In genomic region chr16:66377327-66377723, GRCh38 we compare ENCODE assay signal across 16 cellular contexts. TPM values are rescaled to one million over a fixed set of nuclear protein-coding genes. Genes with fewer than 3 reads are reported as not detected.
"Had no signal": no experiment of that assay in that cellular context is flagged by ENCODE, and none has a peak within 500 bp of the region (broad histone marks: within the 10 kb centered on the region; RNA-seq: fewer than 3 reads in every experiment).

No MANE protein-coding gene starts in this region.

- H3K4me2 ChIP-seq: smooth muscle cell had no signal

- H3K27ac ChIP-seq: cardiac muscle cell, testis, VCaP had no signal

- H3K27me3 ChIP-seq: adrenal gland, cardiac muscle cell, dorsolateral prefrontal cortex, testis, uterus had no signal

- ATAC-seq: naive thymus-derived CD8-positive, alpha-beta T cell had no signal

- H3K4me1 Mint-ChIP-seq: activated naive CD4-positive, alpha-beta T cell treated with anti-CD3 and anti-CD28 coated beads, Interleukin-2, amount 50 U/mL, for 24 hours; endodermal cell; naive thymus-derived CD8-positive, alpha-beta T cell had no signal

- H3K9me3 ChIP-seq: adrenal gland, testis, uterus had no signal

- H3K4me3 Mint-ChIP-seq: activated naive CD4-positive, alpha-beta T cell treated with anti-CD3 and anti-CD28 coated beads, Interleukin-2, amount 50 U/mL, for 24 hours; endodermal cell; naive thymus-derived CD8-positive, alpha-beta T cell; stimulated activated naive CD8-positive, alpha-beta T cell treated with anti-CD3 and anti-CD28 coated beads, Interleukin-15, Interleukin-2, amounts not matched to agents 100 ng/mL and 50 ng/mL, for 24 hours had no signal

- H3K4me1 ChIP-seq: testis, uterus had no signal

- H3K36me3 Mint-ChIP-seq: naive thymus-derived CD8-positive, alpha-beta T cell had no signal

- H3K9me3 Mint-ChIP-seq: activated naive CD4-positive, alpha-beta T cell treated with anti-CD3 and anti-CD28 coated beads, Interleukin-2, amount 50 U/mL, for 24 hours; endodermal cell had no signal

- H3K4me3 ChIP-seq: adrenal gland, cardiac muscle cell, dorsolateral prefrontal cortex, smooth muscle cell, testis, uterus had no signal

- H3K27ac Mint-ChIP-seq: activated naive CD4-positive, alpha-beta T cell treated with anti-CD3 and anti-CD28 coated beads, Interleukin-2, amount 50 U/mL, for 24 hours; endodermal cell; stimulated activated naive CD8-positive, alpha-beta T cell treated with anti-CD3 and anti-CD28 coated beads, Interleukin-15, Interleukin-2, amounts not matched to agents 100 ng/mL and 50 ng/mL, for 24 hours had no signal

- DNase-seq: activated CD4-positive, alpha-beta T cell treated with anti-CD3 and anti-CD28 coated beads for 1 hour; activated CD4-positive, alpha-beta T cell treated with anti-CD3 and anti-CD28 coated beads, Interleukin-2, amount 50 U/mL, for 48 hours; adrenal gland; dorsolateral prefrontal cortex; endodermal cell; hypothalamus; mammary epithelial cell; naive thymus-derived CD8-positive, alpha-beta T cell; testis; uterus had no signal

- H3K36me3 ChIP-seq: adrenal gland, cardiac muscle cell, uterus had no signal

- H3K27me3 Mint-ChIP-seq: activated naive CD4-positive, alpha-beta T cell treated with anti-CD3 and anti-CD28 coated beads, Interleukin-2, amount 50 U/mL, for 24 hours; stimulated activated naive CD8-positive, alpha-beta T cell treated with anti-CD3 and anti-CD28 coated beads, Interleukin-15, Interleukin-2, amounts not matched to agents 100 ng/mL and 50 ng/mL, for 24 hours had no signal

RNA-seq across cellular contexts. Expression of gene CDH5, which starts 10.8 kb away (rescaled TPM):
- total RNA-seq: naive thymus-derived CD8-positive, alpha-beta T cell; smooth muscle cell; T-helper 1 cell treated with Interleukin-12 subunit alpha and Interleukin-12 subunit beta and Interleukin-4 antibody, amounts not matched to agents 30 ng/mL and 1 ng/mL, for 36 hours had no signal
- polyA plus RNA-seq: naive thymus-derived CD8-positive, alpha-beta T cell; smooth muscle cell had no signal

RNA-seq across cellular contexts. Expression of gene BEAN1, which starts 49.8 kb away (rescaled TPM):
- total RNA-seq: naive thymus-derived CD8-positive, alpha-beta T cell; T-helper 1 cell treated with Interleukin-12 subunit alpha and Interleukin-12 subunit beta and Interleukin-4 antibody, amounts not matched to agents 30 ng/mL and 1 ng/mL, for 36 hours had no signal
- polyA plus RNA-seq: naive thymus-derived CD8-positive, alpha-beta T cell had no signal
